16 cellular contexts compared by ENCODE assay signal in the genomic region with DNA sequence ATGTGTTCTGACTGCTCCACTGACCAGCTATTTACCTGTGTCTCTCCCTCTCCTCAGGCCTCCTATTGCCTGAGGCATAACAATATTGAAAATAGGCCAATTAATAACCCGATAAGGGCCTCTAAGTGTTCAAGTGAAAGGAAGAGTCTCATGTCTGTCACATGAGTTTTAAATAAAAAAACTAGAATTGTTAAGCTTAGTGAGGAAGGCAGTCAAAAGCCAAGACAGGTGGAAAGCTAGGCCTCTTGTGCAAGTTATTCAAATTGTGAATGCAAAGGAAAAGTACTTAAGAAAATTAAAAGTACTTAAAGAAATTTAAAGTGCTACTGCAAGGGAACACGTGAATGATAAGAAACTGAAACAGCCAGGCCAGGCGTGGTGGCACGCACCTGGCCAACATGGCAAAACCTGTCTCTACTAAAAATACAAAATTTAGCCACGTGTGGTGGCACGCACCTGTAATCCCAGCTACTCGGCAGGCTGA. TPM values are rescaled to one million over a fixed set of nuclear protein-coding genes. Genes with fewer than 3 reads are reported as not detected.
DNase-seq lines count a peak whose midpoint lies in the region; ATAC-seq and TF ChIP-seq lines count a peak whose summit lies in the region.
"Had no signal": no experiment of that assay in that cellular context is flagged by ENCODE, and none has a peak within 500 bp of the region (broad histone marks: within the 10 kb centered on the region; RNA-seq: fewer than 3 reads in every experiment).

No MANE protein-coding gene starts in this region.

- no peaks in the 10 kb centered on the region for H3K9me3 ChIP-seq in A673 (ENCODE audit: low read depth, low read length, poor library complexity, severe bottlenecking)

- TF ChIP-seq CTCF in A673 (conservative IDR thresholded peaks at IDR 0.05; ENCODE audit: low read depth, low read length): no peak

- no TSS peak for BruUV-seq in A673 (replicated peaks; lab: Mats Ljungman, UMichigan)

- H3K9me3 Mint-ChIP-seq in stimulated activated naive B cell treated with anti-CD40 and anti-IgM and Interleukin-4, amounts not matched to agents 10 μg/mL and 1 μg/mL and 100 μg/mL, for 72 hours: peaks cover 0 to 1% of the 10 kb centered on the region in 2 donors
- H3K9me3 Mint-ChIP-seq: activated CD4-positive, alpha-beta memory T cell treated with anti-CD3 and anti-CD28 coated beads for 36 hours; CD4-positive, alpha-beta T cell; naive B cell; T-helper 2 cell treated with Interferon-gamma antibody and Interleukin-4, amounts not matched to agents 5 μg/mL and 100 μg/mL, for 36 hours had no signal

- ATAC-seq in GM19035 (IDR thresholded peaks at IDR 0.05; ENCODE audit: unreplicated experiment) (peak; percentile 70), HG02623 (IDR thresholded peaks at IDR 0.05; ENCODE audit: unreplicated experiment) (peak; percentile 61), HG03442 (IDR thresholded peaks at IDR 0.05; ENCODE audit: unreplicated experiment) (peak; percentile 58), GM18505 (IDR thresholded peaks at IDR 0.05; ENCODE audit: unreplicated experiment) (no peak)
- no peak for ATAC-seq in stimulated activated naive B cell treated with anti-CD40 and anti-IgM and Interleukin-4, amounts not matched to agents 10 μg/mL and 1 μg/mL and 100 μg/mL, for 72 hours (replicated peaks)

- no peak overlapping the region for H3K4me3 ChIP-seq in A673 (ENCODE audit: low read depth, low read length, poor library complexity, severe bottlenecking)
- H3K4me3 ChIP-seq: PC-9 had no signal

- H3K27ac Mint-ChIP-seq in stimulated activated naive B cell treated with anti-CD40 and anti-IgM and Interleukin-4, amounts not matched to agents 10 μg/mL and 1 μg/mL and 100 μg/mL, for 72 hours: peak overlapping the region; percentile 51
- H3K27ac Mint-ChIP-seq: activated CD4-positive, alpha-beta memory T cell treated with anti-CD3 and anti-CD28 coated beads for 36 hours; brain; CD4-positive, alpha-beta T cell; T-helper 2 cell treated with Interferon-gamma antibody and Interleukin-4, amounts not matched to agents 5 μg/mL and 100 μg/mL, for 36 hours had no signal

- POLR2A ChIA-PET in A673 (lab: Charles Lee; ENCODE audit: low non-redundant PET): no interaction called here

- TF ChIP-seq POLR2A in GM18505 (IDR thresholded peaks at IDR 0.05; ENCODE audit: borderline replicate concordance, extremely low read depth, insufficient read depth, insufficient read length): no peak

- no peaks in the 10 kb centered on the region for H3K27me3 ChIP-seq in A673 (replicated peaks; ENCODE audit: insufficient read depth, low read depth, low read length, poor library complexity)

- no peak overlapping the region for H3K27ac ChIP-seq in A673 (ENCODE audit: low read depth, low read length, poor library complexity, severe bottlenecking)
- H3K27ac ChIP-seq: PC-9 had no signal

- CTCF ChIA-PET in A673 (lab: Charles Lee): no interaction called here

- H3K4me3 Mint-ChIP-seq in stimulated activated naive B cell treated with anti-CD40 and anti-IgM and Interleukin-4, amounts not matched to agents 10 μg/mL and 1 μg/mL and 100 μg/mL, for 72 hours: peak overlapping the region in 1 of 2 donors; percentile 39
- H3K4me3 Mint-ChIP-seq: activated CD4-positive, alpha-beta memory T cell treated with anti-CD3 and anti-CD28 coated beads for 36 hours; brain; CD4-positive, alpha-beta T cell; T-helper 2 cell treated with Interferon-gamma antibody and Interleukin-4, amounts not matched to agents 5 μg/mL and 100 μg/mL, for 36 hours had no signal

- no peaks in the 10 kb centered on the region for H3K27me3 Mint-ChIP-seq in stimulated activated naive B cell treated with anti-CD40 and anti-IgM and Interleukin-4, amounts not matched to agents 10 μg/mL and 1 μg/mL and 100 μg/mL, for 72 hours
- H3K27me3 Mint-ChIP-seq: activated CD4-positive, alpha-beta memory T cell treated with anti-CD3 and anti-CD28 coated beads for 36 hours; CD4-positive, alpha-beta T cell; naive B cell had no signal

- intact Hi-C loops in A673 (cut with micrococcal nuclease; ENCODE audit: unreplicated experiment): no loop called here

- H3K4me1 Mint-ChIP-seq in stimulated activated naive B cell treated with anti-CD40 and anti-IgM and Interleukin-4, amounts not matched to agents 10 μg/mL and 1 μg/mL and 100 μg/mL, for 72 hours: peaks cover 4 to 5% of the 10 kb centered on the region in 2 donors
- H3K4me1 Mint-ChIP-seq: brain had no signal

- no peaks in the 10 kb centered on the region for H3K4me1 ChIP-seq in A673 (ENCODE audit: insufficient read depth, low read length, poor library complexity, severe bottlenecking)

- H3K36me3 Mint-ChIP-seq in stimulated activated naive B cell treated with anti-CD40 and anti-IgM and Interleukin-4, amounts not matched to agents 10 μg/mL and 1 μg/mL and 100 μg/mL, for 72 hours: no peaks in the 10 kb centered on the region
- H3K36me3 Mint-ChIP-seq: activated CD4-positive, alpha-beta memory T cell treated with anti-CD3 and anti-CD28 coated beads for 36 hours; brain; naive B cell had no signal

- H3K36me3 ChIP-seq in A673 (ENCODE audit: insufficient read depth, low read length, poor library complexity, severe bottlenecking): no peaks in the 10 kb centered on the region

- no peak for DNase-seq in stimulated activated naive B cell treated with anti-CD40 and anti-IgM and Interleukin-4, amounts not matched to agents 10 μg/mL and 1 μg/mL and 100 μg/mL, for 72 hours
- DNase-seq in A673 (ENCODE audit: low spot score) (no peak), NCI-H510A treated with DMSO at 0.1 percent for 48 hours (lab: John Stamatoyannopoulos, UW) (no peak)
- DNase-seq: activated CD4-positive, alpha-beta memory T cell treated with anti-CD3 and anti-CD28 coated beads for 36 hours; activated gamma-delta T cell; CD4-positive, alpha-beta T cell; GDM1; kidney; naive B cell; PC-9 had no signal

RNA-seq across cellular contexts. Expression of gene TAF4B, which starts 44.9 kb away (rescaled TPM):
- total RNA-seq in A673 (2021): 2.0 and 2.5 TPM in 2 replicates

RNA-seq across cellular contexts. Expression of gene PSMA8, which starts 47.7 kb away (rescaled TPM):
- not detected in 2 replicates for total RNA-seq in A673 (2021)
- total RNA-seq: kidney, PC-9 had no signal

Comparison
In these comparisons a context has a peak if more than half of its experiments do, and no peak if none do; other contexts are left out.
1. ATAC-seq: peak in GM19035 (single experiment), HG02623 (single experiment) and HG03442 (single experiment); none in stimulated activated naive B cell treated with anti-CD40 and anti-IgM and Interleukin-4, amounts not matched to agents 10 μg/mL and 1 μg/mL and 100 μg/mL, for 72 hours (0 of 2) and GM18505 (single experiment).